8 cellular contexts compared by ENCODE assay signal in genomic region chr7:124263232-124263827, GRCh38.
DNase-seq lines count a peak whose midpoint lies in the region; ATAC-seq and TF ChIP-seq lines count a peak whose summit lies in the region.

No MANE protein-coding gene starts in this region.

- no peak overlapping the region for H3K4me3 Mint-ChIP-seq in HFFc6

- peaks cover 13% of the 10 kb centered on the region for H3K9me3 Mint-ChIP-seq in HFFc6

- H3K36me3 Mint-ChIP-seq in HFFc6 (ENCODE audit: low read depth): no peaks in the 10 kb centered on the region

- peak; percentile 96 for ATAC-seq in GM18499 (IDR thresholded peaks at IDR 0.05; ENCODE audit: insufficient read depth, unreplicated experiment)
- ATAC-seq in GM21737 (IDR thresholded peaks at IDR 0.05; ENCODE audit: unreplicated experiment): peak; percentile 82
- ATAC-seq in HG03565 (IDR thresholded peaks at IDR 0.05; ENCODE audit: unreplicated experiment): peak; percentile 98

- H3K4me1 Mint-ChIP-seq in HFFc6 (ENCODE audit: low read depth): no peaks in the 10 kb centered on the region

- H3K27ac Mint-ChIP-seq in HFFc6: no peak overlapping the region

- no peak for TF ChIP-seq CTCF in HFFc6 (IDR thresholded peaks at IDR 0.05)

- peak overlapping the region; percentile 19 for H3K27ac ChIP-seq in epithelial cell of prostate

- DNase-seq in epithelial cell of prostate (ENCODE audit: low read depth, low spot score): no peak
- DNase-seq in HFFc6: no peak
- DNase-seq in kidney glomerular epithelial cell (lab: John Stamatoyannopoulos, UW): no peak
- no peak for DNase-seq in activated CD4-positive, alpha-beta T cell treated with anti-CD3 and anti-CD28 coated beads, Interleukin-2, amount 50 U/mL, for 4 hours
- no peak for DNase-seq in stimulated activated CD4-positive, alpha-beta T cell treated with anti-CD3 and anti-CD28 coated beads, Interleukin-12 subunit alpha, Interleukin-12 subunit beta, amount 100 ng/mL, for 4 hours

- no peaks in the 10 kb centered on the region for H3K27me3 Mint-ChIP-seq in HFFc6 (ENCODE audit: insufficient read depth)
